ENCODE assay signal across 8 cellular contexts in the genomic region with DNA sequence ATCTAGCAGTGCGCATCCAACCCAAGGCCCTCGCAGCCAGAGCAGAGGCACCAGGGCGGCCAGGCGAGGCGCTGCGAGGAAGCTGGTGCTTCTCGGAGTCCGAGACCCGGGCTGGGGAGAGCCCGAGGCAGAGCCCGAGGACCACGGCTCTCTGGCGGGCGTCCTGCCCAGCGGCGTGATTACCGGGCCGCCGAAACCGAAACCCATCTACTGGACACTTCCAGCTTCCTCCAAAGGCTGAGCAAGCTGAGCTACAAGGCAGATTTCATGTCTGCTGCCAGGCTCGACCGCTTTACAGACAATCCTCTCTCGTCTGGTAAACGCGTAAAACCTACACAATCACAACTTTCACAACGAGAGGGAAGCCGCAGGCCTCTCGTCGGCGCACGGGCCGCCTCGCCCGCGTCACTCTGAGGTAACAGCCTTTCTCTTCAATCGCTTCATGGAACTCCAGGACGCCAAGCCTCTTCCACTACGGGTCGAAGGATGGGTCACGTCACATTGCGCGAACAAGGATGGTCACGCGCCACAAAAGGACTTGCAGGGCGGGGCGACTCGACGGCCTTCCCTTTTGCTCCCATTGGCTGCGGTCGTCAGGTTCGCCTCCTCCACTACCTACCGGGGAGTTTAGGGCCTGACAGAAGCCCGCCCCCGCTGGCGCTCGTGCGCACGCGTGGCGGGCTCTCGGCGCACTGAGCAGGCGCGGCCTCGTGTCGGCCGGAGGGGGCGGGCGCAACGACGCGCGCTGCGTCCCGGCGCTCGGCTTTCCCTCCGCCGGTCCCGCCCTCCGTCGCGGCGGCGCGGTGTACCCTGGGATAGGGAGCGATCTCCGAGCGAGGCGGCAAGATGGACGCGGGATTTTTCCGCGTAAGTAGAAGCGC. TPM values are rescaled to one million over a fixed set of nuclear protein-coding genes. Genes with fewer than 3 reads are reported as not detected.
DNase-seq lines count a peak whose midpoint lies in the region; ATAC-seq and TF ChIP-seq lines count a peak whose summit lies in the region.

A gene with protein sequence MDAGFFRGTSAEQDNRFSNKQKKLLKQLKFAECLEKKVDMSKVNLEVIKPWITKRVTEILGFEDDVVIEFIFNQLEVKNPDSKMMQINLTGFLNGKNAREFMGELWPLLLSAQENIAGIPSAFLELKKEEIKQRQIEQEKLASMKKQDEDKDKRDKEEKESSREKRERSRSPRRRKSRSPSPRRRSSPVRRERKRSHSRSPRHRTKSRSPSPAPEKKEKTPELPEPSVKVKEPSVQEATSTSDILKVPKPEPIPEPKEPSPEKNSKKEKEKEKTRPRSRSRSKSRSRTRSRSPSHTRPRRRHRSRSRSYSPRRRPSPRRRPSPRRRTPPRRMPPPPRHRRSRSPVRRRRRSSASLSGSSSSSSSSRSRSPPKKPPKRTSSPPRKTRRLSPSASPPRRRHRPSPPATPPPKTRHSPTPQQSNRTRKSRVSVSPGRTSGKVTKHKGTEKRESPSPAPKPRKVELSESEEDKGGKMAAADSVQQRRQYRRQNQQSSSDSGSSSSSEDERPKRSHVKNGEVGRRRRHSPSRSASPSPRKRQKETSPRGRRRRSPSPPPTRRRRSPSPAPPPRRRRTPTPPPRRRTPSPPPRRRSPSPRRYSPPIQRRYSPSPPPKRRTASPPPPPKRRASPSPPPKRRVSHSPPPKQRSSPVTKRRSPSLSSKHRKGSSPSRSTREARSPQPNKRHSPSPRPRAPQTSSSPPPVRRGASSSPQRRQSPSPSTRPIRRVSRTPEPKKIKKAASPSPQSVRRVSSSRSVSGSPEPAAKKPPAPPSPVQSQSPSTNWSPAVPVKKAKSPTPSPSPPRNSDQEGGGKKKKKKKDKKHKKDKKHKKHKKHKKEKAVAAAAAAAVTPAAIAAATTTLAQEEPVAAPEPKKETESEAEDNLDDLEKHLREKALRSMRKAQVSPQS (plus strand): TSS at position 822 of the 881 bp plus-strand sequence. CDS start 25 bp downstream, at position 847.

- in situ Hi-C loops in mammary epithelial cell (cut with MboI; ENCODE audit: low sequenced_read_pairs in 2 of 2): loop anchor here in 1 of 2 donors (25.0 kb wide), 2 partner anchors 230 to 455 kb away; a partner anchor contains a TSS

- WGBS in mammary epithelial cell (ENCODE audit: low coverage, missing lambda C conversion rate): 1% methylated on average over 54 of the region's 95 CpGs

- H3K4me2 ChIP-seq in mammary epithelial cell (ENCODE audit: insufficient read depth, low read depth, low read length): peak within 1 kb of the TSS; percentile 90

- POLR2A ChIA-PET in AG04449 (lab: Yijun Ruan, JAX): interaction anchor here (0.7 kb wide), 2 partner anchors 80 to 188 kb away, joined by 3 to 4 read pairs; no protein-coding TSS in a partner anchor

- TSS peak; percentile 91 for BruUV-seq in mammary epithelial cell (replicated peaks; lab: Mats Ljungman, UMichigan)

- intact Hi-C loops in mammary epithelial cell (cut with micrococcal nuclease): loop anchor here (2.0 kb wide), 3 partner anchors 226 to 492 kb away; no protein-coding TSS in a partner anchor

- H3K27me3 ChIP-seq in WERI-Rb-1 (ENCODE audit: insufficient read depth, low read depth, severe bottlenecking) (no peaks in the 10 kb centered on the region), mammary epithelial cell (ENCODE audit: insufficient read depth, low read length) (no peaks in the 10 kb centered on the region), iPS-20b (ENCODE audit: insufficient read depth, low read length) (no peaks in the 10 kb centered on the region)

- H3K27ac ChIP-seq in WERI-Rb-1: peak within 1 kb of the TSS; percentile 97
- peak within 1 kb of the TSS; percentile 98 for H3K27ac ChIP-seq in mammary epithelial cell (ENCODE audit: insufficient read depth, low read depth, low read length)
- peak within 1 kb of the TSS; percentile 99 for H3K27ac ChIP-seq in iPS-20b (ENCODE audit: low read length)
- peak within 1 kb of the TSS; percentile 91 to 100 (median 98) for H3K27ac ChIP-seq in skin epidermis

- H3K4me3 ChIP-seq in AG04449 (ENCODE audit: low read depth, low read length) (peak within 1 kb of the TSS; percentile 95), WERI-Rb-1 (ENCODE audit: low read depth, low read length) (peak within 1 kb of the TSS; percentile 98), mammary epithelial cell (replicated peaks in 1 of 3; ENCODE audit: insufficient read depth in 1 of 3, low read depth in 2 of 3, low read length in 3 of 3) (peak within 1 kb of the TSS; percentile 74 to 99 (median 95)), iPS-20b (ENCODE audit: low read length) (peak within 1 kb of the TSS; percentile 97), skin epidermis (peak within 1 kb of the TSS; percentile 80 to 98 (median 95))

- peak within 1 kb of the TSS; percentile 100 for H3K9ac ChIP-seq in mammary epithelial cell (ENCODE audit: insufficient read depth, low read length)
- peak within 1 kb of the TSS; percentile 97 for H3K9ac ChIP-seq in iPS-20b (ENCODE audit: low read depth, low read length)

- peaks cover 17% of the 10 kb centered on the region for H3K4me1 ChIP-seq in mammary epithelial cell (ENCODE audit: insufficient read depth, low read length)
- H3K4me1 ChIP-seq in iPS-20b (ENCODE audit: insufficient read depth, low read length): peaks cover 11% of the 10 kb centered on the region; the same call in 1 of the 2 replicates

- DNase-seq in AG04449 (ENCODE audit: low read depth, low spot score): peak; percentile 99
- DNase-seq in NCI-H2227 (lab: John Stamatoyannopoulos, UW; ENCODE audit: unreplicated experiment): peak; percentile 99
- DNase-seq in WERI-Rb-1: peak; percentile 99
- DNase-seq in mammary epithelial cell: peak; percentile 100

- dilution Hi-C loops in mammary epithelial cell (cut with HindIII; ENCODE audit: low sequenced_read_pairs): no loop called here

- TF ChIP-seq CTCF in AG04449 (IDR thresholded peaks at IDR 0.05; ENCODE audit: insufficient read depth, low read length, missing control alignments): peak; percentile 34
- TF ChIP-seq CTCF in WERI-Rb-1 (IDR thresholded peaks at IDR 0.05; ENCODE audit: low read depth, low read length): 0 out of 2 replicates have a peak, but pooled peaks have one; percentile 6
- peak in 1 of 2 donors; percentile 33 for TF ChIP-seq CTCF in mammary epithelial cell (conservative IDR thresholded peaks at IDR 0.05 in 1 of 2, IDR thresholded peaks at IDR 0.05 in 1 of 2; ENCODE audit: extremely low read depth in 1 of 2, insufficient read depth in 1 of 2, low read depth in 1 of 2, low read length in 2 of 2)

- H3K9me3 ChIP-seq in WERI-Rb-1 (ENCODE audit: severe bottlenecking): no peaks in the 10 kb centered on the region
- no peaks in the 10 kb centered on the region for H3K9me3 ChIP-seq in mammary epithelial cell (replicated peaks; ENCODE audit: insufficient read depth, low read length)
- no peaks in the 10 kb centered on the region for H3K9me3 ChIP-seq in iPS-20b (ENCODE audit: insufficient read depth, low read depth, low read length)

- H2AFZ ChIP-seq in mammary epithelial cell (ENCODE audit: low read depth, low read length): peak within 1 kb of the TSS; percentile 80

- CTCF ChIA-PET in AG04449 (lab: Yijun Ruan, JAX) (interaction anchor here (1.7 to 13.3 kb wide), 2 partner anchors 188 to 444 kb away, joined by 4 to 243 read pairs; no protein-coding TSS in a partner anchor), mammary epithelial cell (lab: Charles Lee; ENCODE audit: low non-redundant PET) (interaction anchor here (0.7 kb wide), 1 partner anchor 48 kb away, joined by 5 read pairs; no protein-coding TSS in a partner anchor)

- H3K36me3 ChIP-seq in WERI-Rb-1 (peaks cover 33% of the 10 kb centered on the region), mammary epithelial cell (ENCODE audit: insufficient read depth, low read length) (peaks cover 17% of the 10 kb centered on the region), iPS-20b (ENCODE audit: insufficient read depth, low read depth, low read length) (peaks cover 29% of the 10 kb centered on the region)

- ATAC-seq in GM18870 (IDR thresholded peaks at IDR 0.05; ENCODE audit: unreplicated experiment): peak; percentile 78
- ATAC-seq in HG03135 (IDR thresholded peaks at IDR 0.05; ENCODE audit: unreplicated experiment): peak; percentile 92

- H4K20me1 ChIP-seq in mammary epithelial cell (ENCODE audit: insufficient read depth, low read length): no peaks in the 10 kb centered on the region

- H3K79me2 ChIP-seq in mammary epithelial cell (ENCODE audit: insufficient read depth, low read length): peaks cover 53% of the 10 kb centered on the region

RNA-seq across cellular contexts. Expression of the gene that starts here (rescaled TPM):
- 100 to 1,000 TPM in 1 of 2 donors, 10 to 100 TPM in 1; 56.0 to 146 TPM for total RNA-seq in mammary epithelial cell
- 67.2 TPM for polyA plus RNA-seq in mammary epithelial cell
- polyA minus RNA-seq in mammary epithelial cell: 97.4 TPM

Comparison
In these comparisons a context has a peak if more than half of its experiments do, and no peak if none do; other contexts are left out.
1. Peak in every context shown above with its lines: DNase-seq, ATAC-seq, H3K4me3 ChIP-seq and H3K27ac ChIP-seq.